ENCODE assay signal across 8 cellular contexts in the genomic region with DNA sequence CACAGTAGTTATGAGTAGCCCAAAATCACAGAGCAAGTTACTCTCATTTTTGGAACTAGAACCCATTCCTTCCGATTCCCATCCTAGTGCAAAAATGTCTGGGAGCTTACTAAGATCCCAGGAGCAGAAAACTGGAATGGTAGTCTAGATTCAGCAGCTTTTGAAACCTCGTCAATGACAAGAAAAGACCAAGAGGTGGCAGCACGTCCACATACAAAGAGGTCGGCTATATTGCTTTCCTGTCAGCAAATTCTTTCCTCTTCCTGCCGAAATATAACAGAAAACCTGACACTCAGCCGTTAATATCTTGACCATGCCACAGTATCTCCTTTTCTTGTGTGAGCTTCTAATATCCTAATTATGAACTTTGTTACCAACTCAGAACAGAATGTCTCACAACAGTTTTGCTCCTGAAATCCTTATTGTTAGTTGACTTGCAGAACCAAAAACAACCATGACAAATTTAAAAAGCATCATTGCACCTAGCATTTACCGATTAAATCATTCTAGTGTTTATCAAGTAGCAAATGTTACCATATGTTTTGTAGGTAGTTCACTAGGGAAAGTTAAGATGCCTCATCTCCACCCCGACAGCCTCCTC.
DNase-seq lines count a peak whose midpoint lies in the region; ATAC-seq and TF ChIP-seq lines count a peak whose summit lies in the region.

No MANE protein-coding gene starts in this region.

- DNase-seq in activated T-cell treated with anti-CD3 and anti-CD28 coated beads, Interleukin-2, amount 50 U/mL, for 72 hours, result peak; percentile 13 to 18
- DNase-seq in activated T-cell treated with anti-CD3 and anti-CD28 coated beads for 4 hours, result no peak
- peak; percentile 42 for DNase-seq in NCI-H2171 (lab: John Stamatoyannopoulos, UW)
- peak; percentile 54 for DNase-seq in activated CD8-positive, alpha-beta T cell treated with anti-CD3 and anti-CD28 coated beads for 36 hours
- no peak for DNase-seq in Right ventricle myocardium superior
- DNase-seq in putamen (ENCODE audit: low spot score), result peak; percentile 22

- no peak overlapping the region for H3K4me3 Mint-ChIP-seq in activated T-cell treated with anti-CD3 and anti-CD28 coated beads, Interleukin-2, amount 50 U/mL, for 72 hours
- H3K4me3 Mint-ChIP-seq in activated CD8-positive, alpha-beta T cell treated with anti-CD3 and anti-CD28 coated beads for 36 hours, result no peak overlapping the region

- no peaks in the 10 kb centered on the region for H3K36me3 Mint-ChIP-seq in activated T-cell treated with anti-CD3 and anti-CD28 coated beads, Interleukin-2, amount 50 U/mL, for 72 hours (ENCODE audit: insufficient read depth in 2 of 2)
- H3K36me3 Mint-ChIP-seq in activated CD8-positive, alpha-beta T cell treated with anti-CD3 and anti-CD28 coated beads for 36 hours (ENCODE audit: low read depth), result no peaks in the 10 kb centered on the region

- POLR2A ChIA-PET in activated CD8-positive, alpha-beta T cell treated with anti-CD3 and anti-CD28 coated beads for 36 hours (lab: Charles Lee), result interaction anchor here (1.6 kb wide), 1 partner anchor 419 kb away, joined by 3 read pairs; no protein-coding TSS in a partner anchor

- H3K27me3 Mint-ChIP-seq in activated T-cell treated with anti-CD3 and anti-CD28 coated beads, Interleukin-2, amount 50 U/mL, for 72 hours (ENCODE audit: low read depth), result no peaks in the 10 kb centered on the region
- H3K27me3 Mint-ChIP-seq in activated CD8-positive, alpha-beta T cell treated with anti-CD3 and anti-CD28 coated beads for 36 hours, result peaks cover 2% of the 10 kb centered on the region

- H3K4me1 Mint-ChIP-seq in activated T-cell treated with anti-CD3 and anti-CD28 coated beads, Interleukin-2, amount 50 U/mL, for 72 hours (ENCODE audit: low read depth), result no peaks in the 10 kb centered on the region
- H3K4me1 Mint-ChIP-seq in activated CD8-positive, alpha-beta T cell treated with anti-CD3 and anti-CD28 coated beads for 36 hours (ENCODE audit: low read depth), result no peaks in the 10 kb centered on the region

- peak; percentile 71 for TF ChIP-seq CTCF in activated CD8-positive, alpha-beta T cell treated with anti-CD3 and anti-CD28 coated beads for 36 hours (IDR thresholded peaks at IDR 0.05)

- CTCF ChIA-PET in activated CD8-positive, alpha-beta T cell treated with anti-CD3 and anti-CD28 coated beads for 36 hours (lab: Charles Lee), result interaction anchor here (0.6 to 5.3 kb wide), 23 partner anchors 10 to 436 kb away, joined by 3 to 73 read pairs (median 4); no protein-coding TSS in a partner anchor

- peaks cover 0 to 2% of the 10 kb centered on the region in 2 donors for H3K9me3 Mint-ChIP-seq in activated T-cell treated with anti-CD3 and anti-CD28 coated beads, Interleukin-2, amount 50 U/mL, for 72 hours
- no peaks in the 10 kb centered on the region for H3K9me3 Mint-ChIP-seq in activated CD8-positive, alpha-beta T cell treated with anti-CD3 and anti-CD28 coated beads for 36 hours

- intact Hi-C loops in activated CD8-positive, alpha-beta T cell treated with anti-CD3 and anti-CD28 coated beads for 36 hours (cut with micrococcal nuclease), result loop anchor here (2.0 kb wide), 1 partner anchor 407 kb away; no protein-coding TSS in a partner anchor
- intact Hi-C loops in Right ventricle myocardium superior (cut with DNase I), result loop anchor here (2.0 to 10.0 kb wide), 3 partner anchors 273 to 511 kb away; no protein-coding TSS in a partner anchor

- ATAC-seq in activated T-cell treated with anti-CD3 and anti-CD28 coated beads, Interleukin-2, amount 50 U/mL, for 72 hours (replicated peaks in 1 of 2), result no peak
- ATAC-seq in HG02588 (IDR thresholded peaks at IDR 0.05; ENCODE audit: unreplicated experiment) (peak; percentile 55), Right ventricle myocardium superior (ENCODE audit: poor library complexity) (peak; percentile 60), GM21529 (IDR thresholded peaks at IDR 0.05; ENCODE audit: unreplicated experiment) (no peak)
- no peak for ATAC-seq in activated CD8-positive, alpha-beta T cell treated with anti-CD3 and anti-CD28 coated beads for 36 hours

- H3K27ac Mint-ChIP-seq in activated T-cell treated with anti-CD3 and anti-CD28 coated beads, Interleukin-2, amount 50 U/mL, for 72 hours, result no peak overlapping the region
- no peak overlapping the region for H3K27ac Mint-ChIP-seq in activated CD8-positive, alpha-beta T cell treated with anti-CD3 and anti-CD28 coated beads for 36 hours

Comparison
In these comparisons a context has a peak if more than half of its experiments do, and no peak if none do; other contexts are left out.
1. DNase-seq: peak in activated T-cell treated with anti-CD3 and anti-CD28 coated beads, Interleukin-2, amount 50 U/mL, for 72 hours (2 of 2), NCI-H2171 (single experiment), activated CD8-positive, alpha-beta T cell treated with anti-CD3 and anti-CD28 coated beads for 36 hours (single experiment) and putamen (single experiment); none in activated T-cell treated with anti-CD3 and anti-CD28 coated beads for 4 hours (single experiment) and Right ventricle myocardium superior (single experiment).
2. ATAC-seq: peak in HG02588 (single experiment) and Right ventricle myocardium superior (single experiment); none in activated T-cell treated with anti-CD3 and anti-CD28 coated beads, Interleukin-2, amount 50 U/mL, for 72 hours (0 of 2), activated CD8-positive, alpha-beta T cell treated with anti-CD3 and anti-CD28 coated beads for 36 hours (single experiment) and GM21529 (single experiment).